In genomic region chr12:50764116-50764860, GRCh38 we compare ENCODE assay signal across 8 cellular contexts.
DNase-seq lines count a peak whose midpoint lies in the region; ATAC-seq and TF ChIP-seq lines count a peak whose summit lies in the region.

No MANE protein-coding gene starts in this region.

- peak overlapping the region; percentile 75 to 98 for H3K4me3 ChIP-seq in muscle layer of colon (ENCODE audit: low read depth in 1 of 2, low read length in 2 of 2)

- H3K27ac ChIP-seq in 22Rv1 (peak overlapping the region; percentile 97), epithelial cell of prostate (peak overlapping the region; percentile 91), muscle layer of colon (ENCODE audit: low read depth, low read length) (peak overlapping the region; percentile 85)

- peak overlapping the region; percentile 34 for H3K9ac ChIP-seq in muscle layer of colon (ENCODE audit: low read length)

- H3K4me3 Mint-ChIP-seq in stimulated activated effector memory CD8-positive, alpha-beta T cell treated with anti-CD3 and anti-CD28 coated beads, Interleukin-12 subunit alpha, Interleukin-12 subunit beta, amount 100 ng/mL, for 72 hours: peak overlapping the region; percentile 91

- H3K9me3 ChIP-seq in muscle layer of colon (ENCODE audit: low read length): no peaks in the 10 kb centered on the region

- H3K36me3 ChIP-seq in muscle layer of colon (ENCODE audit: insufficient read depth, low read length): no peaks in the 10 kb centered on the region

- TF ChIP-seq CTCF in 22Rv1 (IDR thresholded peaks at IDR 0.05): no peak

- peak overlapping the region; percentile 97 for H3K27ac Mint-ChIP-seq in stimulated activated effector memory CD8-positive, alpha-beta T cell treated with anti-CD3 and anti-CD28 coated beads, Interleukin-12 subunit alpha, Interleukin-12 subunit beta, amount 100 ng/mL, for 72 hours

- ATAC-seq in GM18499 (IDR thresholded peaks at IDR 0.05; ENCODE audit: insufficient read depth, unreplicated experiment): peak; percentile 13
- peak; percentile 46 for ATAC-seq in HG02885 (IDR thresholded peaks at IDR 0.05; ENCODE audit: poor library complexity, unreplicated experiment)
- ATAC-seq in stimulated activated effector memory CD8-positive, alpha-beta T cell treated with anti-CD3 and anti-CD28 coated beads, Interleukin-12 subunit alpha, Interleukin-12 subunit beta, amount 100 ng/mL, for 72 hours: peak; percentile 68

- peaks cover 16% of the 10 kb centered on the region for H3K36me3 Mint-ChIP-seq in stimulated activated effector memory CD8-positive, alpha-beta T cell treated with anti-CD3 and anti-CD28 coated beads, Interleukin-12 subunit alpha, Interleukin-12 subunit beta, amount 100 ng/mL, for 72 hours

- H3K4me1 ChIP-seq in muscle layer of colon (ENCODE audit: insufficient read depth, low read length): peaks cover 23% of the 10 kb centered on the region

- H3K27me3 ChIP-seq in muscle layer of colon (ENCODE audit: control insufficient read depth in 1 of 2, insufficient read depth in 2 of 2, low read length in 2 of 2): no peaks in the 10 kb centered on the region

- no peaks in the 10 kb centered on the region for H3K9me3 Mint-ChIP-seq in stimulated activated effector memory CD8-positive, alpha-beta T cell treated with anti-CD3 and anti-CD28 coated beads, Interleukin-12 subunit alpha, Interleukin-12 subunit beta, amount 100 ng/mL, for 72 hours

- DNase-seq in NCI-H526 treated with DMSO at 0.1 percent for 48 hours (lab: John Stamatoyannopoulos, UW) (peak; percentile 76), epithelial cell of prostate (ENCODE audit: low read depth, low spot score) (no peak)
- peak; percentile 45 for DNase-seq in activated CD8-positive, alpha-beta memory T cell treated with anti-CD3 and anti-CD28 coated beads, Interleukin-2, amount 50 U/mL, for 24 hours (ENCODE audit: extremely low read depth)
- peak; percentile 65 to 90 for DNase-seq in stimulated activated effector memory CD8-positive, alpha-beta T cell treated with anti-CD3 and anti-CD28 coated beads, Interleukin-12 subunit alpha, Interleukin-12 subunit beta, amount 100 ng/mL, for 72 hours (ENCODE audit: low spot score in 2 of 2)

- H3K4me1 Mint-ChIP-seq in stimulated activated effector memory CD8-positive, alpha-beta T cell treated with anti-CD3 and anti-CD28 coated beads, Interleukin-12 subunit alpha, Interleukin-12 subunit beta, amount 100 ng/mL, for 72 hours: peaks cover 33% of the 10 kb centered on the region

Comparison
In these comparisons a context has a peak if more than half of its experiments do, and no peak if none do; other contexts are left out.
1. ATAC-seq: peak in every context shown above with its lines; median percentile 68 in stimulated activated effector memory CD8-positive, alpha-beta T cell treated with anti-CD3 and anti-CD28 coated beads, Interleukin-12 subunit alpha, Interleukin-12 subunit beta, amount 100 ng/mL, for 72 hours; 46 in HG02885; 13 in GM18499.